20 cellular contexts compared by ENCODE assay signal in genomic region chr11:79155237-79155636, GRCh38.
"Had no signal": no experiment of that assay in that cellular context is flagged by ENCODE, and none has a peak within 500 bp of the region (broad histone marks: within the 10 kb centered on the region; RNA-seq: fewer than 3 reads in every experiment).

No MANE protein-coding gene starts in this region.

- ATAC-seq: gastroesophageal sphincter, heart left ventricle, left cardiac atrium, lower lobe of right lung had no signal

- DNase-seq: dermis blood vessel endothelial cell; dorsolateral prefrontal cortex; effector CD4-positive, alpha-beta T cell; effector memory CD4-positive, alpha-beta T cell; heart left ventricle; hypothalamus; immature natural killer cell; islet precursor cell; kidney; kidney glomerular epithelial cell; left cardiac atrium; left ventricle myocardium inferior; lower lobe of right lung; mesenchymal stem cell had no signal

- H3K4me2 ChIP-seq: hepatocyte had no signal

- H3K9me3 ChIP-seq: esophagus muscularis mucosa, gastroesophageal sphincter, heart left ventricle, left ventricle myocardium inferior, lower lobe of right lung had no signal

- H3K4me3 ChIP-seq: coronary artery, dorsolateral prefrontal cortex, esophagus muscularis mucosa, gastroesophageal sphincter, heart left ventricle, hepatocyte, left ventricle myocardium inferior, lower lobe of right lung had no signal

- H3K4me1 Mint-ChIP-seq: immature natural killer cell had no signal

- H3K27ac Mint-ChIP-seq: immature natural killer cell, mesothelial cell of epicardium had no signal

- H3K36me3 Mint-ChIP-seq: immature natural killer cell, mesothelial cell of epicardium had no signal

- H3K4me3 Mint-ChIP-seq: immature natural killer cell, mesothelial cell of epicardium had no signal

- H3K4me1 ChIP-seq: esophagus muscularis mucosa, gastroesophageal sphincter, heart left ventricle, left ventricle myocardium inferior, lower lobe of right lung had no signal

- H2AFZ ChIP-seq: hepatocyte had no signal

- H3K79me2 ChIP-seq: hepatocyte had no signal

- H3K27me3 ChIP-seq: esophagus muscularis mucosa, foreskin keratinocyte, gastroesophageal sphincter, heart left ventricle, hepatocyte had no signal

- H3K36me3 ChIP-seq: esophagus muscularis mucosa, gastroesophageal sphincter, heart left ventricle, left ventricle myocardium inferior, lower lobe of right lung had no signal

- H3K27ac ChIP-seq: coronary artery, dorsolateral prefrontal cortex, esophagus muscularis mucosa, gastroesophageal sphincter, heart left ventricle, hepatocyte, left ventricle myocardium inferior, lower lobe of right lung had no signal
